8 cellular contexts compared by ENCODE assay signal in genomic region chr6:14665827-14666724, GRCh38.
DNase-seq lines count a peak whose midpoint lies in the region; ATAC-seq and TF ChIP-seq lines count a peak whose summit lies in the region.

No MANE protein-coding gene starts in this region.

- H3K4me3 ChIP-seq in lower lobe of right lung (no peak overlapping the region), vagina (no peak overlapping the region)

- H3K4me1 ChIP-seq in lower lobe of right lung (no peaks in the 10 kb centered on the region), vagina (no peaks in the 10 kb centered on the region)

- H3K9me3 ChIP-seq in lower lobe of right lung (no peaks in the 10 kb centered on the region), vagina (no peaks in the 10 kb centered on the region)

- no peaks in the 10 kb centered on the region for H3K36me3 Mint-ChIP-seq in CD14-positive monocyte

- ATAC-seq in HG02759 (IDR thresholded peaks at IDR 0.05; ENCODE audit: unreplicated experiment): peak; percentile 52
- peak; percentile 74 to 81 for ATAC-seq in lower lobe of right lung
- no peak for ATAC-seq in HG03521 (IDR thresholded peaks at IDR 0.05; ENCODE audit: unreplicated experiment)

- peaks cover 0 to 2% (median 0%) of the 10 kb centered on the region in 7 donors for H3K9me3 Mint-ChIP-seq in CD14-positive monocyte

- H3K36me3 ChIP-seq in lower lobe of right lung: no peaks in the 10 kb centered on the region
- H3K36me3 ChIP-seq in vagina: no peaks in the 10 kb centered on the region

- H3K27ac Mint-ChIP-seq in CD14-positive monocyte: peak overlapping the region; percentile 94 to 99 (median 99)

- peaks cover 32% of the 10 kb centered on the region for H3K4me1 Mint-ChIP-seq in CD14-positive monocyte

- no peaks in the 10 kb centered on the region for H3K27me3 ChIP-seq in lower lobe of right lung (ENCODE audit: low read depth)
- no peaks in the 10 kb centered on the region for H3K27me3 ChIP-seq in vagina

- no peak for TF ChIP-seq CTCF in CD14-positive monocyte (IDR thresholded peaks at IDR 0.05)
- TF ChIP-seq CTCF in lower lobe of right lung (IDR thresholded peaks at IDR 0.05): no peak
- no peak for TF ChIP-seq CTCF in vagina (IDR thresholded peaks at IDR 0.05)

- no peak for TF ChIP-seq POLR2A in vagina (IDR thresholded peaks at IDR 0.05)

- intact Hi-C loops in CD14-positive monocyte (cut with micrococcal nuclease): loop anchor here in 1 of 2 donors (5.0 kb wide), 2 partner anchors 36 to 66 kb away; no protein-coding TSS in a partner anchor
- intact Hi-C loops in lower lobe of right lung (cut with DNase I): no loop called here
- intact Hi-C loops in vagina (cut with DNase I): no loop called here

- peaks cover 0 to 2% (median 0%) of the 10 kb centered on the region in 3 donors for H3K27me3 Mint-ChIP-seq in CD14-positive monocyte (ENCODE audit: low read depth in 3 of 3)

- H3K27ac ChIP-seq in lower lobe of right lung (no peak overlapping the region), vagina (no peak overlapping the region)

- H3K4me3 Mint-ChIP-seq in CD14-positive monocyte: peak overlapping the region in 1 of 2 donors; percentile 69

- DNase-seq in CD14-positive monocyte (ENCODE audit: low spot score): peak; percentile 99
- DNase-seq in activated CD8-positive, alpha-beta memory T cell treated with anti-CD3 and anti-CD28 coated beads, Interleukin-2, amount 50 U/mL, for 48 hours: peak; percentile 72
- peak; percentile 81 for DNase-seq in lower lobe of right lung
- DNase-seq in NCI-H2196 treated with DMSO at 0.1 percent for 48 hours (lab: John Stamatoyannopoulos, UW; ENCODE audit: unreplicated experiment): no peak
- DNase-seq in NCI-H1417 (lab: John Stamatoyannopoulos, UW): no peak
- DNase-seq in vagina (ENCODE audit: extremely low spot score in 2 of 2): no peak

Comparison
In these comparisons a context has a peak if more than half of its experiments do, and no peak if none do; other contexts are left out.
1. DNase-seq: peak in CD14-positive monocyte (single experiment), activated CD8-positive, alpha-beta memory T cell treated with anti-CD3 and anti-CD28 coated beads, Interleukin-2, amount 50 U/mL, for 48 hours (single experiment) and lower lobe of right lung (single experiment); none in NCI-H2196 treated with DMSO at 0.1 percent for 48 hours (single experiment), NCI-H1417 (0 of 3) and vagina (0 of 2).